In the genomic region with DNA sequence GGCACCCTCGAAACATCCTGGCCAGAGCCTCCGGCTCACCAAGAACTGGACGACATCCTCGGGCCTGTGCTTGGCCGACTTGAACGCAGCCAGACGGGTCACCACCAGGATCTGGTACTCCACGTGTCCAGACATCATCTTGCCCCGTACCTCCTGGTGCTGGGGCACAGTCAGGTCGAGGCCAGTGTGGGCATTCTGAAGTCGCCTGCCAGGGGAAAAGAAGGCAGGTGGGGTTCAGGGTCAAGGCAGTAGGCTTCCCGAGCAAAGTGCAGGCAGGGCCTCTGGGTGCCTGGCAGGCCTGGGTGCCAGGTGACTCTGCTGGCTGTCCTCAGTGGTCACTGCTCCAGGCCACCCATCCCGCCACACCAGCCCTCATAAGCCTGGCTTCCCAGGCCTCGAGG, we compare ENCODE assay signal across 16 cellular contexts. TPM values are rescaled to one million over a fixed set of nuclear protein-coding genes. Genes with fewer than 3 reads are reported as not detected.
"Had no signal": no experiment of that assay in that cellular context is flagged by ENCODE, and none has a peak within 500 bp of the region (broad histone marks: within the 10 kb centered on the region; RNA-seq: fewer than 3 reads in every experiment).

No MANE protein-coding gene starts in this region.

- DNase-seq: effector memory CD4-positive, alpha-beta T cell; gastrocnemius medialis; left colon; mammary epithelial cell; naive thymus-derived CD4-positive, alpha-beta T cell; nephron progenitor cell; retina; small intestine; stimulated activated CD4-positive, alpha-beta T cell treated with anti-CD3 and anti-CD28 coated beads, Interleukin-4, amount 100 ng/mL, for 1 hour; stimulated activated CD8-positive, alpha-beta memory T cell treated with anti-CD3 and anti-CD28 coated beads, Interleukin-4, amount 100 ng/mL, for 48 hours; testis; trophoblast cell had no signal

- H3K9me3 ChIP-seq: gastrocnemius medialis, neutrophil, psoas muscle, testis had no signal

- H3K27me3 ChIP-seq: gastrocnemius medialis, hepatocyte, neutrophil, testis had no signal

- H3K4me3 ChIP-seq: gastrocnemius medialis, hepatocyte, psoas muscle, testis had no signal

- H3K27ac ChIP-seq: gastrocnemius medialis, hepatocyte, neutrophil, psoas muscle, testis had no signal

RNA-seq across cellular contexts. Expression of gene GDF7, which starts 21.6 kb away (rescaled TPM):
- total RNA-seq: osteoblast had no signal
- polyA plus RNA-seq: mammary epithelial cell had no signal
